In the genomic region with DNA sequence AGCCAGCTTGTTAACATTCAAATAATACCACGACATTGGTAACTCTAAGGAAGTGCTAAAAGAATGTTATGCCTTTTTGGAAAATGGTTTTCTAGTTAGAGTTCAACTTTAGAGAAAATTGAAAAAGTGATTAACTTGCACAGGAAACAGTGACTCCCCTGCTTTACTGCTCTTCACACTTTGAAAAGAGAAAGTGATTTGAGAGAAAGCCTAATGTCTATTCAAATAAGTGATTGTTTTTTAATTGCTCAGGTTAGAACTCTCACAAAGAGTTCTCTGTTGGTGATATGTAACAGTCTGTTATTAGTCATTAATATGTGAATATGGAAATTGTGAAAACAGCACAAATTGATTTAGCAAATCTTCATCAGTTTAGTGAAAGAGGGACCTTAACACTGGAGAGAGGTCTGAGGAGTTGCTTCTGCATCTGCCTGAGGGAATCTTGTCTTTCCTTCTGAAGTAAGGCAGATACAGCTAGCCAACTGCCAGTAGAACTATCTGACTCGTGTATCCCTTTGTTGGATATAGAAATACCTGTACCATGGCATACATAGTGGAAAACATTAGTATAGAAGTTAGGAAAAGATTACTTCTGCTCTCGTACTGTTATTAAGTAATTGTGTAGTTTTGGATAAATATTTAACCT, we compare ENCODE assay signal across 13 cellular contexts. TPM values are rescaled to one million over a fixed set of nuclear protein-coding genes. Genes with fewer than 3 reads are reported as not detected.
A peak's percentile ranks its signal among the peaks of the same experiment; 100 is the strongest.
DNase-seq lines count a peak whose midpoint lies in the region; ATAC-seq, FAIRE-seq and TF ChIP-seq lines count a peak whose summit lies in the region.
"Had no signal": no experiment of that assay in that cellular context is flagged by ENCODE, and none has a peak within 500 bp of the region (broad histone marks: within the 10 kb centered on the region; RNA-seq: fewer than 3 reads in every experiment).

No MANE protein-coding gene starts in this region.

- no peaks in the 10 kb centered on the region for H3F3A ChIP-seq in GM23338 (replicated peaks; ENCODE audit: low read depth)

- H3K4me2 ChIP-seq in A549 (peak overlapping the region; percentile 3; the same call in 1 of the 3 replicates), GM23338 (peak overlapping the region; percentile 7), GM12878 (ENCODE audit: control insufficient read depth, insufficient read depth) (peak overlapping the region; percentile 49), neuronal stem cell (ENCODE audit: insufficient read depth, low read length, poor library complexity, severe bottlenecking) (no peak overlapping the region)

- H3K9me3 Mint-ChIP-seq in GM23338 (no peaks in the 10 kb centered on the region), natural killer cell (no peaks in the 10 kb centered on the region)

- no peak for TF ChIP-seq CTCF in A549 (IDR thresholded peaks at IDR 0.05)
- TF ChIP-seq CTCF in GM23338 (conservative IDR thresholded peaks at IDR 0.05; ENCODE audit: low read depth in 2 of 2), result no peak
- no peak for TF ChIP-seq CTCF in GM12878 (IDR thresholded peaks at IDR 0.05 in 2 of 3, conservative IDR thresholded peaks at IDR 0.05 in 1 of 3; ENCODE audit: control insufficient read depth in 2 of 3, extremely low read depth in 1 of 3, insufficient read depth in 1 of 3, low read depth in 3 of 3, low read length in 3 of 3)
- no peak for TF ChIP-seq CTCF in natural killer cell (IDR thresholded peaks at IDR 0.05)

- 43% methylated on average over 3 of the region's 3 CpGs for WGBS in A549 (ENCODE audit: missing lambda C conversion rate)
- WGBS in GM12878 (ENCODE audit: insufficient coverage, insufficient replicate concordance, low lambda C conversion rate, missing lambda C conversion rate), result 46% methylated on average over 3 of the region's 3 CpGs
- no CpG with 5 or more reads among the region's 3 CpGs for WGBS in neuronal stem cell (ENCODE audit: extremely low coverage in 2 of 2, insufficient read length in 2 of 2, insufficient replicate concordance in 1 of 2), 2 donors

- H3K9me3 ChIP-seq in A549 (peaks cover 6% of the 10 kb centered on the region; the same call in 1 of the 3 replicates), GM12878 (replicated peaks; ENCODE audit: control insufficient read depth, insufficient read depth, low read length) (peaks cover 14% of the 10 kb centered on the region), neuronal stem cell (replicated peaks in 1 of 2; ENCODE audit: control insufficient read depth in 2 of 2, insufficient read depth in 1 of 2, low read depth in 1 of 2, low read length in 2 of 2) (peaks cover 0 to 80% of the 10 kb centered on the region in 2 donors)
- H3K9me3 ChIP-seq: left lung had no signal

- H3K23ac ChIP-seq in neuronal stem cell (ENCODE audit: low read depth, low read length, poor library complexity), result no peak overlapping the region

- TF ChIP-seq EP300 in A549 (IDR thresholded peaks at IDR 0.05), result no peak
- no peak for TF ChIP-seq EP300 in GM12878 (IDR thresholded peaks at IDR 0.05; ENCODE audit: borderline replicate concordance in 1 of 2, control insufficient read depth in 1 of 2, low read depth in 2 of 2, low read length in 2 of 2)

- H3K27me3 ChIP-seq in GM23338 (ENCODE audit: insufficient read depth) (no peaks in the 10 kb centered on the region), GM12878 (replicated peaks in 1 of 2; ENCODE audit: control insufficient read depth in 2 of 2, insufficient read depth in 2 of 2, low read length in 1 of 2) (no peaks in the 10 kb centered on the region), neuronal stem cell (ENCODE audit: control insufficient read depth in 3 of 3, insufficient read depth in 3 of 3, low read depth in 1 of 3, low read length in 3 of 3) (no peaks in the 10 kb centered on the region)
- H3K27me3 ChIP-seq: left lung had no signal

- H3K9ac ChIP-seq in GM12878 (ENCODE audit: control insufficient read depth, insufficient read depth, low read length) (no peak overlapping the region), neuronal stem cell (ENCODE audit: low read depth, low read length, poor library complexity) (no peak overlapping the region)
- H3K9ac ChIP-seq: GM23248 had no signal

- FAIRE-seq in A549 (lab: Jason Lieb, UNC) (no peak), GM12878 (lab: Jason Lieb, UNC) (no peak)

- ATAC-seq in A549 (no peak), GM23338 (0 out of 3 replicates have a peak, but pooled peaks have one; percentile 14), GM12878 (peak; percentile 16), natural killer cell (peak; percentile 33 to 56 (median 46)), HG02938 (IDR thresholded peaks at IDR 0.05; ENCODE audit: unreplicated experiment) (no peak)
- ATAC-seq: esophagus mucosa, left lung had no signal

- in situ Hi-C loops in GM12878 (cut with MboI), result loop anchor here (25.0 kb wide), 1 partner anchor 571 kb away; the partner anchor contains the start of genes ARHGDIB and PDE6H

- no peak overlapping the region for H4K91ac ChIP-seq in neuronal stem cell (ENCODE audit: low read depth, low read length, poor library complexity)

- H4K20me1 ChIP-seq in GM23338 (replicated peaks; ENCODE audit: insufficient read depth) (no peaks in the 10 kb centered on the region; the same call in 1 of the 2 replicates), GM12878 (ENCODE audit: control insufficient read depth, insufficient read depth) (no peaks in the 10 kb centered on the region)

- H3K4me3 Mint-ChIP-seq in GM23338 (peak overlapping the region; percentile 40; the same call in 1 of the 3 replicates), natural killer cell (peak overlapping the region; percentile 80)

- no peak overlapping the region for H2BK120ac ChIP-seq in neuronal stem cell (ENCODE audit: low read depth, low read length)

- H3K27ac ChIP-seq in A549 (no peak overlapping the region), GM23338 (ENCODE audit: low read depth) (peak overlapping the region; percentile 7; the same call in 1 of the 2 replicates), GM12878 (ENCODE audit: control insufficient read depth, insufficient read depth) (peak overlapping the region; percentile 53), neuronal stem cell (replicated peaks; ENCODE audit: low read length) (no peak overlapping the region)
- H3K27ac ChIP-seq: GM23248 had no signal

- H2AK5ac ChIP-seq in neuronal stem cell (ENCODE audit: low read depth, low read length), result no peak overlapping the region

- no peaks in the 10 kb centered on the region for H3K9me2 ChIP-seq in GM23338 (ENCODE audit: insufficient read depth)

- H4K8ac ChIP-seq in neuronal stem cell (ENCODE audit: low read depth, low read length), result no peak overlapping the region

- H3K79me1 ChIP-seq in neuronal stem cell (ENCODE audit: low read depth, low read length), result no peaks in the 10 kb centered on the region

- TF ChIP-seq POLR2A in A549 (IDR thresholded peaks at IDR 0.05; ENCODE audit: low read length) (no peak), GM12878 (IDR thresholded peaks at IDR 0.05; ENCODE audit: low read depth, low read length) (no peak)

- H3K36me3 Mint-ChIP-seq in GM23338 (ENCODE audit: low read depth) (peaks cover 13% of the 10 kb centered on the region; the same call in 2 of the 3 replicates), natural killer cell (peaks cover 6% of the 10 kb centered on the region)

- H3K4me1 ChIP-seq in A549, result peaks cover 31% of the 10 kb centered on the region
- peaks cover 69% of the 10 kb centered on the region for H3K4me1 ChIP-seq in GM23338 (ENCODE audit: insufficient read depth)
- H3K4me1 ChIP-seq in GM12878 (ENCODE audit: control insufficient read depth, insufficient read depth, low read length), result peaks cover 7% of the 10 kb centered on the region
- H3K4me1 ChIP-seq in neuronal stem cell (ENCODE audit: control insufficient read depth in 2 of 2, insufficient read depth in 1 of 2, low read depth in 1 of 2, low read length in 2 of 2), result peaks cover 4 to 7% of the 10 kb centered on the region in 2 donors

- CTCF ChIA-PET in A549 (lab: Yijun Ruan, JAX) (no interaction called here), GM12878 (lab: Yijun Ruan, JAX) (interaction anchor here (0.6 to 1.5 kb wide), 3 partner anchors 21 to 153 kb away, joined by 3 to 6 read pairs (median 4); partner anchors contain the start of gene ATF7IP)

- DNase-seq in A549 (ENCODE audit: low read depth in 1 of 2, low spot score in 1 of 2) (no peak), GM23338 (ENCODE audit: low spot score) (no peak), GM12878 (ENCODE audit: low read depth, low spot score) (no peak), natural killer cell (no peak), amygdala (lab: John Stamatoyannopoulos, UW) (no peak), neuronal stem cell (ENCODE audit: low spot score) (no peak), SK-N-DZ (ENCODE audit: low spot score) (no peak)
- DNase-seq: GM23248, left lung, NCI-H1930, SHP77 treated with DMSO at 0.1 percent for 48 hours had no signal

- H2BK12ac ChIP-seq in neuronal stem cell (ENCODE audit: low read length), result no peak overlapping the region

- H3K36me3 ChIP-seq in GM23338 (ENCODE audit: insufficient read depth), result no peaks in the 10 kb centered on the region
- H3K36me3 ChIP-seq in GM12878 (ENCODE audit: control insufficient read depth in 2 of 2, insufficient read depth in 2 of 2, low read length in 1 of 2), result peaks cover 0 to 7% of the 10 kb centered on the region in 2 experiments; a peak in 2 of 4 replicates
- peaks cover 0 to 38% of the 10 kb centered on the region in 2 donors for H3K36me3 ChIP-seq in neuronal stem cell (replicated peaks in 1 of 2; ENCODE audit: control insufficient read depth in 2 of 2, insufficient read depth in 2 of 2, low read length in 2 of 2)
- H3K36me3 ChIP-seq: left lung had no signal

- H3K27me3 Mint-ChIP-seq in GM23338 (ENCODE audit: insufficient read depth, low read depth, poor library complexity), result peaks cover 10% of the 10 kb centered on the region
- no peaks in the 10 kb centered on the region for H3K27me3 Mint-ChIP-seq in natural killer cell (ENCODE audit: low read depth in 2 of 2)

- no peak overlapping the region for H2BK5ac ChIP-seq in neuronal stem cell (ENCODE audit: low read length)

- H3K4ac ChIP-seq in neuronal stem cell (ENCODE audit: low read length), result no peak overlapping the region

- SMC1A ChIA-PET in GM12878 (lab: Charles Lee; ENCODE audit: uncharacterized antibody, unreplicated experiment), result interaction anchor here (1.0 to 1.9 kb wide), 3 partner anchors 18 to 110 kb away, joined by 3 to 4 read pairs (median 3); partner anchors contain the start of gene ATF7IP

- H2AFZ ChIP-seq in GM23338 (no peak overlapping the region), GM12878 (ENCODE audit: control insufficient read depth, low read depth, low read length) (no peak overlapping the region), neuronal stem cell (ENCODE audit: low read length) (no peak overlapping the region)
- H2AFZ ChIP-seq: GM23248 had no signal

- RAD21 ChIA-PET in GM12878 (lab: Charles Lee; ENCODE audit: unreplicated experiment), result interaction anchor here (1.1 to 1.7 kb wide), 3 partner anchors 22 to 151 kb away, joined by 4 to 13 read pairs (median 5); partner anchors contain the start of gene ATF7IP

- no peak overlapping the region for H3K14ac ChIP-seq in neuronal stem cell (ENCODE audit: low read length)

- peaks cover 100% of the 10 kb centered on the region for H3K79me2 ChIP-seq in GM23338 (replicated peaks; ENCODE audit: insufficient read depth)
- H3K79me2 ChIP-seq in GM12878 (ENCODE audit: control insufficient read depth, insufficient read depth, low read length), result peaks cover 93% of the 10 kb centered on the region

- H3K4me3 ChIP-seq in A549, result no peak overlapping the region
- peak overlapping the region; percentile 4; the same call in 1 of the 2 replicates for H3K4me3 ChIP-seq in GM23338
- no peak overlapping the region for H3K4me3 ChIP-seq in GM12878
- H3K4me3 ChIP-seq in neuronal stem cell (ENCODE audit: low read length in 2 of 2), result no peak overlapping the region
- H3K4me3 ChIP-seq: GM23248, left lung had no signal

- H2BK15ac ChIP-seq in neuronal stem cell (ENCODE audit: low read length), result no peak overlapping the region

- TF ChIP-seq RAD21 in A549 (conservative IDR thresholded peaks at IDR 0.05 in 1 of 2, IDR thresholded peaks at IDR 0.05 in 1 of 2) (no peak), GM12878 (IDR thresholded peaks at IDR 0.05; ENCODE audit: insufficient read depth, low read depth, low read length) (no peak)

- H3K27ac Mint-ChIP-seq in GM23338 (peak overlapping the region; percentile 79), natural killer cell (peak overlapping the region; percentile 93 to 95)

- POLR2A ChIA-PET in A549 (lab: Yijun Ruan, JAX), result no interaction called here
- POLR2A ChIA-PET in GM12878 (lab: Charles Lee), result interaction anchor here (0.6 to 3.2 kb wide), 3 partner anchors 19 to 137 kb away, joined by 3 to 14 read pairs (median 3); partner anchors contain the start of gene ATF7IP

- H3K4me1 Mint-ChIP-seq in GM23338, result peaks cover 75% of the 10 kb centered on the region
- peaks cover 57 to 67% of the 10 kb centered on the region in 2 donors for H3K4me1 Mint-ChIP-seq in natural killer cell

- BruUV-seq in GM12878 (replicated peaks; lab: Mats Ljungman, UMichigan), result no TSS peak

- no peak overlapping the region for H3K18ac ChIP-seq in neuronal stem cell (ENCODE audit: low read length)

- intact Hi-C loops in GM12878 (cut with micrococcal nuclease; ENCODE audit: unreplicated experiment) (loop anchor here (5.0 to 10.0 kb wide), 3 partner anchors 381 to 1666 kb away; partner anchors contain the start of gene EPS8), natural killer cell (cut with micrococcal nuclease) (no loop called here)

RNA-seq across cellular contexts. Expression of gene ATF7IP, which starts 25.5 kb away (rescaled TPM):
- polyA plus RNA-seq in A549 (2011; rRNA removed) (14.2 and 15.2 TPM in 2 replicates), A549 (2017; fragmentation: RNase III; extraction: RNeasy Plus Mini Kit Qiagen cat#74134 plus additional on column Dnase treatment) (5.6 to 7.1 TPM (median 6.4 TPM) in 3 replicates), GM23338 (2016; fragmentation: Nextera tagmentation; extraction: Ambion mirVana) (54.7 and 76.4 TPM in 2 replicates), GM12878 (2011; rRNA removed) (19.6 and 25.2 TPM in 2 replicates), GM12878 (2014; fragmentation: Illumina TruSeq; extraction: Trizol) (31.9 and 39.3 TPM in 2 replicates), GM12878 (2014; fragmentation: Nextera tagmentation; extraction: Ambion mirVana) (1 to 10 TPM; 6.2 to 8.1 TPM), GM12878 (2014; rRNA removed) (14.7 and 15.1 TPM in 2 replicates), GM12878 (2016; fragmentation: Nextera tagmentation; extraction: Ambion mirVana) (10 to 100 TPM; 30.7 to 33.0 TPM)
- 2.4 and 2.9 TPM in 2 replicates for polyA plus RNA-seq in A549 (2012; cell fraction: cytosol; rRNA removed)
- 4.5 and 9.7 TPM in 2 replicates for polyA plus RNA-seq in A549 (2012; cell fraction: nucleus; rRNA removed)
- 36.1 and 40.7 TPM in 2 replicates for polyA minus RNA-seq in A549 (2011; rRNA and poly(A)+ RNA removed)
- total RNA-seq in GM23338 (2014; rRNA removed; shearing (Covaris generic)), result 107 and 118 TPM in 2 replicates
- total RNA-seq in GM12878 (2013; cell fraction: nucleolus; rRNA removed), result 252 TPM in 2 replicates
- total RNA-seq in GM12878 (2014; rRNA removed) (27.8 and 34.7 TPM in 2 replicates), GM12878 (2014; rRNA removed; fragmentation: Illumina TruSeq; extraction: Trizol) (44.0 and 47.4 TPM in 2 replicates), GM12878 (2021) (60.7 and 66.6 TPM in 2 replicates), natural killer cell (100 to 1,000 TPM; 161 to 180 (median 173) TPM)
- polyA plus RNA-seq in GM12878 (2011; ENCODE audit: low read depth), result 10.0 TPM
- 15.2 and 23.1 TPM in 2 replicates for polyA plus RNA-seq in GM12878 (2011; cell fraction: cytosol; rRNA removed)
- polyA plus RNA-seq in GM12878 (2011; cell fraction: nucleus; rRNA removed), result 26.1 and 31.8 TPM in 2 replicates
- 12.7 and 12.8 TPM in 2 replicates for polyA plus RNA-seq in GM12878 (2012)
- polyA minus RNA-seq in GM12878 (2011; rRNA and poly(A)+ RNA removed), result 69.3 and 72.3 TPM in 2 replicates
- 30.3 and 30.6 TPM in 2 replicates for polyA minus RNA-seq in GM12878 (2011; cell fraction: cytosol; rRNA and poly(A)+ RNA removed)
- 51.4 and 78.9 TPM in 2 replicates for polyA minus RNA-seq in GM12878 (2011; cell fraction: nucleus; rRNA and poly(A)+ RNA removed)
- 55.9 TPM for polyA plus RNA-seq in neuronal stem cell (2013, experiment 1 of 2)
- 58.8 TPM for polyA plus RNA-seq in neuronal stem cell (2013, experiment 2 of 2)
- 25.8 and 25.9 TPM in 2 replicates for polyA plus RNA-seq in SK-N-DZ (2014; cell fraction: cytosol; rRNA removed)
- polyA plus RNA-seq in SK-N-DZ (2014; cell fraction: nucleus; rRNA removed), result 12.0 and 18.1 TPM in 2 replicates

Comparison
In these comparisons a context has a peak if more than half of its experiments do, and no peak if none do; other contexts are left out.
1. ATAC-seq: peak in GM23338 (single experiment), GM12878 (single experiment) and natural killer cell (3 of 3); none in A549 (0 of 2) and HG02938 (single experiment).
2. H3K27ac ChIP-seq: peak in GM23338 (single experiment) and GM12878 (single experiment); none in A549 (0 of 2) and neuronal stem cell (single experiment).